In genomic region chr1:17227358-17227915, GRCh38 we compare ENCODE assay signal across 1 cellular context.
A peak's percentile ranks its signal among the peaks of the same experiment; 100 is the strongest.
TF ChIP-seq lines count a peak whose summit lies in the region.

No MANE protein-coding gene starts in this region.

TF ChIP-seq in HEK293, 187 proteins besides CTCF, POLR2A, EP300 and RAD21 (continued from another document and continues in another):
- TF ChIP-seq YY1 (tag by site-specific recombination; IDR thresholded peaks at IDR 0.05) (no peak), YY2 (tag by site-specific recombination; IDR thresholded peaks at IDR 0.05) (no peak), ZNF514 (tag by site-specific recombination; IDR thresholded peaks at IDR 0.05) (peak; percentile 88; the same call in 1 of the 2 replicates), ZFP69B (tag by site-specific recombination; IDR thresholded peaks at IDR 0.05) (no peak), ZNF18 (tag by site-specific recombination; IDR thresholded peaks at IDR 0.05) (0 out of 2 replicates have a peak, but pooled peaks have one; percentile 33), KLF16 (tag by site-specific recombination; IDR thresholded peaks at IDR 0.05) (no peak), PATZ1 (tag by site-specific recombination; IDR thresholded peaks at IDR 0.05) (no peak), ZNF112 (tag by site-specific recombination; IDR thresholded peaks at IDR 0.05) (no peak), ZNF146 (tag by site-specific recombination; IDR thresholded peaks at IDR 0.05) (no peak), ZBTB44 (tag by site-specific recombination; IDR thresholded peaks at IDR 0.05) (no peak), ZNF530 (tag by site-specific recombination; IDR thresholded peaks at IDR 0.05; ENCODE audit: low read depth) (peak; percentile 50; the same call in 1 of the 2 replicates), ZBTB11 (tag by site-specific recombination; conservative IDR thresholded peaks at IDR 0.05; ENCODE audit: low read depth) (peak; percentile 83), ZNF391 (tag by site-specific recombination; IDR thresholded peaks at IDR 0.05; ENCODE audit: borderline replicate concordance, low read depth) (no peak), ZNF140 (tag by site-specific recombination; IDR thresholded peaks at IDR 0.05) (peak; percentile 94), REPIN1 (tag by site-specific recombination; IDR thresholded peaks at IDR 0.05; ENCODE audit: low read depth) (no peak), ZNF654 (tag by site-specific recombination; IDR thresholded peaks at IDR 0.05; ENCODE audit: low read depth) (no peak), ZIC2 (tag by site-specific recombination; IDR thresholded peaks at IDR 0.05) (no peak), WT1 (tag by site-specific recombination; IDR thresholded peaks at IDR 0.05) (0 out of 2 replicates have a peak, but pooled peaks have one; percentile 19), ZNF658 (tag by site-specific recombination; IDR thresholded peaks at IDR 0.05) (no peak), ZNF548 (tag by site-specific recombination; IDR thresholded peaks at IDR 0.05) (0 out of 2 replicates have a peak, but pooled peaks have one; percentile 27), MZF1 (tag by site-specific recombination; IDR thresholded peaks at IDR 0.05; ENCODE audit: borderline replicate concordance) (peak; percentile 69; the same call in 1 of the 2 replicates), ZNF280D (tag by site-specific recombination; IDR thresholded peaks at IDR 0.05) (no peak), ZNF549 (tag by site-specific recombination; IDR thresholded peaks at IDR 0.05) (no peak), KLF9 (tag by site-specific recombination; IDR thresholded peaks at IDR 0.05; ENCODE audit: low read depth) (no peak), ZFP37 (tag by site-specific recombination; IDR thresholded peaks at IDR 0.05) (no peak), ZSCAN16 (tag by site-specific recombination; IDR thresholded peaks at IDR 0.05) (no peak), ZNF585B (tag by site-specific recombination; IDR thresholded peaks at IDR 0.05) (no peak), ZFHX2 (tag by site-specific recombination; conservative IDR thresholded peaks at IDR 0.05) (no peak), GFI1B (tag by site-specific recombination; IDR thresholded peaks at IDR 0.05) (peak; percentile 78), ZNF580 (tag by site-specific recombination; IDR thresholded peaks at IDR 0.05) (peak; percentile 56; the same call in 1 of the 2 replicates), ZNF132 (tag by site-specific recombination; IDR thresholded peaks at IDR 0.05; ENCODE audit: borderline replicate concordance) (no peak), ZFP41 (tag by site-specific recombination; IDR thresholded peaks at IDR 0.05; ENCODE audit: borderline replicate concordance) (no peak), MYNN (tag by site-specific recombination; IDR thresholded peaks at IDR 0.05; ENCODE audit: borderline replicate concordance) (no peak), ZXDB (tag by site-specific recombination; IDR thresholded peaks at IDR 0.05) (peak; percentile 79; the same call in 1 of the 2 replicates), OVOL3 (tag by site-specific recombination; IDR thresholded peaks at IDR 0.05) (peak; percentile 21; the same call in 1 of the 2 replicates), ZNF416 (tag by site-specific recombination; IDR thresholded peaks at IDR 0.05) (no peak), ZNF791 (tag by site-specific recombination; IDR thresholded peaks at IDR 0.05) (peak; percentile 89), ZNF692 (tag by site-specific recombination; IDR thresholded peaks at IDR 0.05) (no peak), ZNF501 (tag by site-specific recombination; IDR thresholded peaks at IDR 0.05) (peak; percentile 61; the same call in 1 of the 2 replicates), ZNF670 (tag by site-specific recombination; IDR thresholded peaks at IDR 0.05; ENCODE audit: low read depth) (no peak), SCRT1 (tag by site-specific recombination; IDR thresholded peaks at IDR 0.05; ENCODE audit: borderline replicate concordance) (no peak), ZNF558 (tag by site-specific recombination; IDR thresholded peaks at IDR 0.05) (peak; percentile 84), ZNF623 (tag by site-specific recombination; IDR thresholded peaks at IDR 0.05) (peak; percentile 85), ZNF837 (tag by site-specific recombination; IDR thresholded peaks at IDR 0.05) (no peak), SETDB1 (IDR thresholded peaks at IDR 0.05; ENCODE audit: insufficient read length, low read length) (no peak), ZNF138 (tag by site-specific recombination; IDR thresholded peaks at IDR 0.05; ENCODE audit: borderline replicate concordance) (no peak), ZNF184 (tag by site-specific recombination; IDR thresholded peaks at IDR 0.05) (no peak), ZNF660 (tag by site-specific recombination; IDR thresholded peaks at IDR 0.05) (no peak), ZNF610 (tag by site-specific recombination; IDR thresholded peaks at IDR 0.05; ENCODE audit: borderline replicate concordance) (no peak), ZNF843 (tag by site-specific recombination; IDR thresholded peaks at IDR 0.05) (no peak), PBX3 (CRISPR knock-in tag; IDR thresholded peaks at IDR 0.05) (no peak), ZBTB49 (tag by site-specific recombination; IDR thresholded peaks at IDR 0.05; ENCODE audit: low read depth) (no peak), ZNF169 (tag by site-specific recombination; IDR thresholded peaks at IDR 0.05) (no peak)
